ENCODE assay signal across 8 cellular contexts in the genomic region with DNA sequence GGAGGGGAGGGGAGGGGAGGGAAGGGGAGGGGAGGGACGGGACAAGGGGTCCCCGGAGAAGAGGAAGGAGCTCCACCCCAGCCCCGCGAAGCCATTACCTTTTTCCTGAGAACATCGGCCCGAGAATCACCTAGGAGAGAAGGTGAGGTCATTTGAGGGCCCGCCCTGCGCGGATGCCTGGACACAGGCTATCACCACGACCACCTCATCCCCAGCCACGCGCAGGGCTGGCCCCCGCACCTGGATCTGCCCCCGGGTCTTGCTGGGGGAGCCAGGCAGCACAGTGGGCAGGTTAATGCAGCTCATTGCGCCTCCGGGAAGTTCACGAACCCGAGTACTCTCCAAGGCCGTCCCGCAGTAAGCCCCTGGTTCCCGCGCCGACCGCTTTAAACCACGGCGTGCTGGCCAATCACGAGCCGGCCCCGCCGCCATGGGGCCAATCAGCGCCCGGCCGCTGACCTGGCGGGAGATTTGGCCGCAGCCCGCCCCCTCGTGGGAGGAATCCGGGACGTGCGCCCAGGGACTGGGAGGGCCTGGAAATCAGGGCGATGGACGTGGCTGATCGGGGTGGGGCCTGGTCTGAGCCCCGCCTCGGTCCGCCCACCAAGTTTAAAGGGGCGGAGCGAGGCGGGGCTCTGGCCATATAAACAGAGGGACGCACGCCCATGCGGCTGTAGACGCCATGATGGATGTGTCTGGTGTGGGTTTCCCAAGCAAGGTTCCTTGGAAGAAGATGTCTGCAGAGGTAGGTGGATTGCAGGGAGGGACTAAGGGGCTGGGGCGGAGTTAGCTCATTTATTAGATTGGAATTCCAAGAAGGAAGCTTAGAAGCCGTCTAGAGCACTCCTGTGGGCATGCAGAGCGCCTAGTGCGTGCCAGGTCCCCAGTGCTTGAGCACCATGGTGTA. TPM values are rescaled to one million over a fixed set of nuclear protein-coding genes. Genes with fewer than 3 reads are reported as not detected.
DNase-seq lines count a peak whose midpoint lies in the region; ATAC-seq, FAIRE-seq and TF ChIP-seq lines count a peak whose summit lies in the region.

A gene with protein sequence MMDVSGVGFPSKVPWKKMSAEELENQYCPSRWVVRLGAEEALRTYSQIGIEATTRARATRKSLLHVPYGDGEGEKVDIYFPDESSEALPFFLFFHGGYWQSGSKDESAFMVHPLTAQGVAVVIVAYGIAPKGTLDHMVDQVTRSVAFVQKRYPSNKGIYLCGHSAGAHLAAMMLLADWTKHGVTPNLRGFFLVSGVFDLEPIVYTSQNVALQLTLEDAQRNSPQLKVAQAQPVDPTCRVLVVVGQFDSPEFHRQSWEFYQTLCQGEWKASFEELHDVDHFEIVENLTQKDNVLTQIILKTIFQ (plus strand): TSS at position 674 of the 907 bp plus-strand sequence. CDS start 9 bp downstream, at position 683.
A gene with protein sequence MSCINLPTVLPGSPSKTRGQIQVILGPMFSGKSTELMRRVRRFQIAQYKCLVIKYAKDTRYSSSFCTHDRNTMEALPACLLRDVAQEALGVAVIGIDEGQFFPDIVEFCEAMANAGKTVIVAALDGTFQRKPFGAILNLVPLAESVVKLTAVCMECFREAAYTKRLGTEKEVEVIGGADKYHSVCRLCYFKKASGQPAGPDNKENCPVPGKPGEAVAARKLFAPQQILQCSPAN (minus strand): TSS at position 364 of the 907 bp plus-strand sequence. CDS start 58 bp downstream, at position 306.

- H3K27me3 Mint-ChIP-seq in activated T-cell treated with anti-CD3 and anti-CD28 coated beads, Interleukin-2, amount 50 U/mL, for 72 hours (ENCODE audit: low read depth), result no peaks in the 10 kb centered on the region
- no peaks in the 10 kb centered on the region for H3K27me3 Mint-ChIP-seq in naive thymus-derived CD4-positive, alpha-beta T cell
- H3K27me3 Mint-ChIP-seq in stimulated activated naive B cell treated with anti-CD40 and anti-IgM and Interleukin-4, amounts not matched to agents 10 μg/mL and 1 μg/mL and 100 μg/mL, for 72 hours, result no peaks in the 10 kb centered on the region

- H3K27ac Mint-ChIP-seq in activated T-cell treated with anti-CD3 and anti-CD28 coated beads, Interleukin-2, amount 50 U/mL, for 72 hours, result peak within 1 kb of the TSS; percentile 69
- H3K27ac Mint-ChIP-seq in naive thymus-derived CD4-positive, alpha-beta T cell, result peak within 1 kb of the TSS in 8 of 9 donors; percentile 14 to 81 (median 63)
- peak within 1 kb of the TSS; percentile 68 for H3K27ac Mint-ChIP-seq in stimulated activated naive B cell treated with anti-CD40 and anti-IgM and Interleukin-4, amounts not matched to agents 10 μg/mL and 1 μg/mL and 100 μg/mL, for 72 hours

- ATAC-seq in DND-41 (ENCODE audit: insufficient read depth, low read depth) (peak; percentile 92), GM21723 (IDR thresholded peaks at IDR 0.05; ENCODE audit: unreplicated experiment) (peak; percentile 89)
- peak; percentile 95 to 96 for ATAC-seq in activated T-cell treated with anti-CD3 and anti-CD28 coated beads, Interleukin-2, amount 50 U/mL, for 72 hours (replicated peaks in 1 of 2)
- ATAC-seq in naive thymus-derived CD4-positive, alpha-beta T cell, result peak; percentile 95
- ATAC-seq in stimulated activated naive B cell treated with anti-CD40 and anti-IgM and Interleukin-4, amounts not matched to agents 10 μg/mL and 1 μg/mL and 100 μg/mL, for 72 hours (replicated peaks), result peak; percentile 93 to 95

- CTCF ChIA-PET in naive thymus-derived CD4-positive, alpha-beta T cell (lab: Charles Lee), result interaction anchor here (0.7 kb wide), 2 partner anchors 80 to 135 kb away, joined by 3 to 11 read pairs; no protein-coding TSS in a partner anchor

- H3K9me3 ChIP-seq in DND-41 (ENCODE audit: insufficient read depth, low read length, severe bottlenecking), result no peaks in the 10 kb centered on the region
- H3K9me3 ChIP-seq in naive thymus-derived CD4-positive, alpha-beta T cell (ENCODE audit: control insufficient read depth in 2 of 3, low read length in 3 of 3), result no peaks in the 10 kb centered on the region

- H3K36me3 Mint-ChIP-seq in activated T-cell treated with anti-CD3 and anti-CD28 coated beads, Interleukin-2, amount 50 U/mL, for 72 hours (ENCODE audit: insufficient read depth in 2 of 2), result peaks cover 1 to 19% of the 10 kb centered on the region in 2 donors
- peaks cover 0 to 3% (median 0%) of the 10 kb centered on the region in 5 donors for H3K36me3 Mint-ChIP-seq in naive thymus-derived CD4-positive, alpha-beta T cell
- peaks cover 16 to 17% of the 10 kb centered on the region in 2 donors for H3K36me3 Mint-ChIP-seq in stimulated activated naive B cell treated with anti-CD40 and anti-IgM and Interleukin-4, amounts not matched to agents 10 μg/mL and 1 μg/mL and 100 μg/mL, for 72 hours

- H3K4me3 ChIP-seq in DND-41 (ENCODE audit: low read depth in 1 of 2, low read length in 2 of 2), result peak within 1 kb of the TSS; percentile 37 to 70
- peak within 1 kb of the TSS; percentile 62 for H3K4me3 ChIP-seq in naive thymus-derived CD4-positive, alpha-beta T cell (ENCODE audit: low read length)

- H3K4me1 Mint-ChIP-seq in activated T-cell treated with anti-CD3 and anti-CD28 coated beads, Interleukin-2, amount 50 U/mL, for 72 hours (ENCODE audit: low read depth), result peaks cover 48% of the 10 kb centered on the region
- H3K4me1 Mint-ChIP-seq in naive thymus-derived CD4-positive, alpha-beta T cell, result peaks cover 0 to 39% (median 13%) of the 10 kb centered on the region in 7 donors
- H3K4me1 Mint-ChIP-seq in stimulated activated naive B cell treated with anti-CD40 and anti-IgM and Interleukin-4, amounts not matched to agents 10 μg/mL and 1 μg/mL and 100 μg/mL, for 72 hours, result peaks cover 14 to 51% of the 10 kb centered on the region in 2 donors

- H3K4me1 ChIP-seq in DND-41 (ENCODE audit: insufficient read depth, low read length), result peaks cover 82% of the 10 kb centered on the region
- H3K4me1 ChIP-seq in naive thymus-derived CD4-positive, alpha-beta T cell (ENCODE audit: control insufficient read depth in 2 of 2, insufficient read depth in 2 of 2, low read length in 2 of 2), result peaks cover 0 to 5% of the 10 kb centered on the region in 2 donors

- peak; percentile 89 for FAIRE-seq in RCC 7860 (lab: Jason Lieb, UNC)

- H3K79me2 ChIP-seq in DND-41 (ENCODE audit: insufficient read depth, low read length), result peaks cover 80% of the 10 kb centered on the region

- H3K27ac ChIP-seq in DND-41 (ENCODE audit: low read length), result peak within 1 kb of the TSS; percentile 82
- H3K27ac ChIP-seq in naive thymus-derived CD4-positive, alpha-beta T cell (ENCODE audit: low read depth, low read length), result no peak within 1 kb of the TSS

- H2AFZ ChIP-seq in DND-41 (ENCODE audit: low read depth, low read length), result peak within 1 kb of the TSS; percentile 82

- H3K36me3 ChIP-seq in DND-41 (ENCODE audit: insufficient read depth, low read length), result peaks cover 58% of the 10 kb centered on the region
- H3K36me3 ChIP-seq in naive thymus-derived CD4-positive, alpha-beta T cell (ENCODE audit: control insufficient read depth in 2 of 3, insufficient read depth in 3 of 3, low read length in 3 of 3), result no peaks in the 10 kb centered on the region

- H3K4me3 Mint-ChIP-seq in activated T-cell treated with anti-CD3 and anti-CD28 coated beads, Interleukin-2, amount 50 U/mL, for 72 hours, result peak within 1 kb of the TSS; percentile 76 to 89
- peak within 1 kb of the TSS; percentile 75 to 91 (median 85) for H3K4me3 Mint-ChIP-seq in naive thymus-derived CD4-positive, alpha-beta T cell
- peak within 1 kb of the TSS; percentile 88 to 91 for H3K4me3 Mint-ChIP-seq in stimulated activated naive B cell treated with anti-CD40 and anti-IgM and Interleukin-4, amounts not matched to agents 10 μg/mL and 1 μg/mL and 100 μg/mL, for 72 hours

- intact Hi-C loops in naive thymus-derived CD4-positive, alpha-beta T cell (cut with micrococcal nuclease), result loop anchor here in 1 of 2 donors (1.0 to 2.0 kb wide), 3 partner anchors 18 to 47 kb away; a partner anchor contains a TSS

- DNase-seq in DND-41, result peak; percentile 97
- DNase-seq in KG1 (lab: John Stamatoyannopoulos, UW), result peak; percentile 94
- DNase-seq in RCC 7860 (ENCODE audit: low spot score), result peak; percentile 94
- DNase-seq in activated T-cell treated with anti-CD3 and anti-CD28 coated beads, Interleukin-2, amount 50 U/mL, for 72 hours, result peak; percentile 95 to 96
- peak; percentile 95 for DNase-seq in fibroblast of gingiva (ENCODE audit: low read depth)
- peak; percentile 33 to 96 (median 56) for DNase-seq in naive thymus-derived CD4-positive, alpha-beta T cell
- peak; percentile 95 for DNase-seq in stimulated activated naive B cell treated with anti-CD40 and anti-IgM and Interleukin-4, amounts not matched to agents 10 μg/mL and 1 μg/mL and 100 μg/mL, for 72 hours

- peak within 1 kb of the TSS; percentile 75 for H3K9ac ChIP-seq in DND-41 (ENCODE audit: low read depth, low read length)

- peaks cover 26% of the 10 kb centered on the region for H4K20me1 ChIP-seq in DND-41 (ENCODE audit: insufficient read depth, low read length)

- H3K4me2 ChIP-seq in DND-41 (ENCODE audit: insufficient read depth, low read length), result peak within 1 kb of the TSS; percentile 92

- no peaks in the 10 kb centered on the region for H3K27me3 ChIP-seq in DND-41 (ENCODE audit: insufficient read depth, low read length, poor library complexity)
- H3K27me3 ChIP-seq in naive thymus-derived CD4-positive, alpha-beta T cell (ENCODE audit: control insufficient read depth in 2 of 2, insufficient read depth in 2 of 2, low read length in 2 of 2), result no peaks in the 10 kb centered on the region

- POLR2A ChIA-PET in naive thymus-derived CD4-positive, alpha-beta T cell (lab: Charles Lee), result interaction anchor here (0.6 to 1.5 kb wide), 2 partner anchors 42 to 60 kb away, joined by 3 read pairs; no protein-coding TSS in a partner anchor

- peak; percentile 55 for TF ChIP-seq CTCF in DND-41 (IDR thresholded peaks at IDR 0.05; ENCODE audit: borderline replicate concordance, extremely low read depth, low read length, poor library complexity, severe bottlenecking)

- H3K9me3 Mint-ChIP-seq in activated T-cell treated with anti-CD3 and anti-CD28 coated beads, Interleukin-2, amount 50 U/mL, for 72 hours, result no peaks in the 10 kb centered on the region
- H3K9me3 Mint-ChIP-seq in naive thymus-derived CD4-positive, alpha-beta T cell, result peaks cover 0 to 1% (median 0%) of the 10 kb centered on the region in 11 donors
- H3K9me3 Mint-ChIP-seq in stimulated activated naive B cell treated with anti-CD40 and anti-IgM and Interleukin-4, amounts not matched to agents 10 μg/mL and 1 μg/mL and 100 μg/mL, for 72 hours, result no peaks in the 10 kb centered on the region

RNA-seq across cellular contexts. Expression of the first gene that starts in this region (rescaled TPM):
- total RNA-seq in activated T-cell treated with anti-CD3 and anti-CD28 coated beads, Interleukin-2, amount 50 U/mL, for 72 hours, result 10 to 100 TPM; 23.1 to 34.1 TPM
- 10 to 100 TPM in 1 of 5 experiments, 1 to 10 TPM in 4; 1.2 to 19.2 (median 3.0) TPM for total RNA-seq in naive thymus-derived CD4-positive, alpha-beta T cell
- 1 to 10 TPM in 1 of 2 donors, under 1 TPM in 1; 0.99 to 1.1 TPM for polyA plus RNA-seq in naive thymus-derived CD4-positive, alpha-beta T cell

RNA-seq across cellular contexts. Expression of the second gene that starts in this region (rescaled TPM):
- 10 to 100 TPM; 90.6 to 90.9 TPM for total RNA-seq in activated T-cell treated with anti-CD3 and anti-CD28 coated beads, Interleukin-2, amount 50 U/mL, for 72 hours
- 10 to 100 TPM in 1 of 5 experiments, 1 to 10 TPM in 1, under 1 TPM in 1, not detected in 2; 0.29 to 57.7 (median 1.0) TPM for total RNA-seq in naive thymus-derived CD4-positive, alpha-beta T cell
- polyA plus RNA-seq in naive thymus-derived CD4-positive, alpha-beta T cell, result under 1 TPM; 0.20 to 0.28 TPM
